1 cellular context compared by ENCODE assay signal in the genomic region with DNA sequence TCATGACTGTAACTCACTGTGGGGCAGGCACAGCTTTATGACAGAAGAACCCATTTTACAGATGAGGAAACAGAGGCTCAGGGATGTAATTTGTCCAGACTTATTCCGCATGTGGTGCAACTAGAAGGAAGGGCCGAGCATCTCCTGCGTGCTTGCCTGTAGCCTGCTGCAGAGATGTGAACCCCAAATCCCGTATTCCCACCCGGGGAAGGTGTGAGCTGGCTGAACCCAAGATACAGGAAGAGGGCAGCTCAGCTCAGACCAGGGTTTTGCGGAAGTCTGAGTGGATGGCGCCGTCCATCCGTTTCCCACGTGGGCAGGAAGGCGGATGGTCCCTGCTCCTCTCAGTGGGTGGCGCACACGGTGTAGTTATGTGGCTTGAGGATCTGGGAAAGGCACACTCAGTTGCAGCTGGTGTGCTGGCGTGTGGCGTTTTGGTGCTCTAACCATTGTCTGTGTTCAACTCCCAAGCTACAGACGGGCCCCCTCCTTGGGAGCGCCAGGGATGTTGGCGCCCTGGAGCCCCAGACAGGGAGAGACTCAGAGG.
TF ChIP-seq lines count a peak whose summit lies in the region.

No MANE protein-coding gene starts in this region.

TF ChIP-seq in GM23338, 12 proteins besides CTCF, POLR2A, EP300 and RAD21 (continued from another document):
- TF ChIP-seq, protein P1, sequence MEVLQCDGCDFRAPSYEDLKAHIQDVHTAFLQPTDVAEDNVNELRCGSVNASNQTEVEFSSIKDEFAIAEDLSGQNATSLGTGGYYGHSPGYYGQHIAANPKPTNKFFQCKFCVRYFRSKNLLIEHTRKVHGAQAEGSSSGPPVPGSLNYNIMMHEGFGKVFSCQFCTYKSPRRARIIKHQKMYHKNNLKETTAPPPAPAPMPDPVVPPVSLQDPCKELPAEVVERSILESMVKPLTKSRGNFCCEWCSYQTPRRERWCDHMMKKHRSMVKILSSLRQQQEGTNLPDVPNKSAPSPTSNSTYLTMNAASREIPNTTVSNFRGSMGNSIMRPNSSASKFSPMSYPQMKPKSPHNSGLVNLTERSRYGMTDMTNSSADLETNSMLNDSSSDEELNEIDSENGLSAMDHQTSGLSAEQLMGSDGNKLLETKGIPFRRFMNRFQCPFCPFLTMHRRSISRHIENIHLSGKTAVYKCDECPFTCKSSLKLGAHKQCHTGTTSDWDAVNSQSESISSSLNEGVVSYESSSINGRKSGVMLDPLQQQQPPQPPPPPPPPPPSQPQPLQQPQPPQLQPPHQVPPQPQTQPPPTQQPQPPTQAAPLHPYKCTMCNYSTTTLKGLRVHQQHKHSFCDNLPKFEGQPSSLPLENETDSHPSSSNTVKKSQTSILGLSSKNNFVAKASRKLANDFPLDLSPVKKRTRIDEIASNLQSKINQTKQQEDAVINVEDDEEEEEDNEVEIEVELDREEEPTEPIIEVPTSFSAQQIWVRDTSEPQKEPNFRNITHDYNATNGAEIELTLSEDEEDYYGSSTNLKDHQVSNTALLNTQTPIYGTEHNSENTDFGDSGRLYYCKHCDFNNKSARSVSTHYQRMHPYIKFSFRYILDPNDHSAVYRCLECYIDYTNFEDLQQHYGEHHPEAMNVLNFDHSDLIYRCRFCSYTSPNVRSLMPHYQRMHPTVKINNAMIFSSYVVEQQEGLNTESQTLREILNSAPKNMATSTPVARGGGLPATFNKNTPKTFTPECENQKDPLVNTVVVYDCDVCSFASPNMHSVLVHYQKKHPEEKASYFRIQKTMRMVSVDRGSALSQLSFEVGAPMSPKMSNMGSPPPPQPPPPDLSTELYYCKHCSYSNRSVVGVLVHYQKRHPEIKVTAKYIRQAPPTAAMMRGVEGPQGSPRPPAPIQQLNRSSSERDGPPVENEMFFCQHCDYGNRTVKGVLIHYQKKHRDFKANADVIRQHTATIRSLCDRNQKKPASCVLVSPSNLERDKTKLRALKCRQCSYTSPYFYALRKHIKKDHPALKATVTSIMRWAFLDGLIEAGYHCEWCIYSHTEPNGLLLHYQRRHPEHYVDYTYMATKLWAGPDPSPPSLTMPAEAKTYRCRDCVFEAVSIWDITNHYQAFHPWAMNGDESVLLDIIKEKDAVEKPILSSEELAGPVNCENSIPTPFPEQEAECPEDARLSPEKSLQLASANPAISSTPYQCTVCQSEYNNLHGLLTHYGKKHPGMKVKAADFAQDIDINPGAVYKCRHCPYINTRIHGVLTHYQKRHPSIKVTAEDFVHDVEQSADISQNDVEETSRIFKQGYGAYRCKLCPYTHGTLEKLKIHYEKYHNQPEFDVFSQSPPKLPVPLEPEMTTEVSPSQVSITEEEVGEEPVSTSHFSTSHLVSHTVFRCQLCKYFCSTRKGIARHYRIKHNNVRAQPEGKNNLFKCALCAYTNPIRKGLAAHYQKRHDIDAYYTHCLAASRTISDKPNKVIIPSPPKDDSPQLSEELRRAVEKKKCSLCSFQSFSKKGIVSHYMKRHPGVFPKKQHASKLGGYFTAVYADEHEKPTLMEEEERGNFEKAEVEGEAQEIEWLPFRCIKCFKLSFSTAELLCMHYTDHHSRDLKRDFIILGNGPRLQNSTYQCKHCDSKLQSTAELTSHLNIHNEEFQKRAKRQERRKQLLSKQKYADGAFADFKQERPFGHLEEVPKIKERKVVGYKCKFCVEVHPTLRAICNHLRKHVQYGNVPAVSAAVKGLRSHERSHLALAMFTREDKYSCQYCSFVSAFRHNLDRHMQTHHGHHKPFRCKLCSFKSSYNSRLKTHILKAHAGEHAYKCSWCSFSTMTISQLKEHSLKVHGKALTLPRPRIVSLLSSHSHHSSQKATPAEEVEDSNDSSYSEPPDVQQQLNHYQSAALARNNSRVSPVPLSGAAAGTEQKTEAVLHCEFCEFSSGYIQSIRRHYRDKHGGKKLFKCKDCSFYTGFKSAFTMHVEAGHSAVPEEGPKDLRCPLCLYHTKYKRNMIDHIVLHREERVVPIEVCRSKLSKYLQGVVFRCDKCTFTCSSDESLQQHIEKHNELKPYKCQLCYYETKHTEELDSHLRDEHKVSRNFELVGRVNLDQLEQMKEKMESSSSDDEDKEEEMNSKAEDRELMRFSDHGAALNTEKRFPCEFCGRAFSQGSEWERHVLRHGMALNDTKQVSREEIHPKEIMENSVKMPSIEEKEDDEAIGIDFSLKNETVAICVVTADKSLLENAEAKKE (CRISPR knock-in tag; IDR thresholded peaks at IDR 0.05), result no peak
- TF ChIP-seq, protein P2, sequence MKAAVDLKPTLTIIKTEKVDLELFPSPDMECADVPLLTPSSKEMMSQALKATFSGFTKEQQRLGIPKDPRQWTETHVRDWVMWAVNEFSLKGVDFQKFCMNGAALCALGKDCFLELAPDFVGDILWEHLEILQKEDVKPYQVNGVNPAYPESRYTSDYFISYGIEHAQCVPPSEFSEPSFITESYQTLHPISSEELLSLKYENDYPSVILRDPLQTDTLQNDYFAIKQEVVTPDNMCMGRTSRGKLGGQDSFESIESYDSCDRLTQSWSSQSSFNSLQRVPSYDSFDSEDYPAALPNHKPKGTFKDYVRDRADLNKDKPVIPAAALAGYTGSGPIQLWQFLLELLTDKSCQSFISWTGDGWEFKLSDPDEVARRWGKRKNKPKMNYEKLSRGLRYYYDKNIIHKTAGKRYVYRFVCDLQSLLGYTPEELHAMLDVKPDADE (IDR thresholded peaks at IDR 0.05), result no peak
- TF ChIP-seq NANOG (IDR thresholded peaks at IDR 0.05; ENCODE audit: borderline replicate concordance) (no peak), ZNF331 (CRISPR knock-in tag; IDR thresholded peaks at IDR 0.05; ENCODE audit: low read depth) (no peak), JUNB (IDR thresholded peaks at IDR 0.05; ENCODE audit: unreplicated experiment) (no peak)
